8 cellular contexts compared by ENCODE assay signal in genomic region chr10:110528998-110529524, GRCh38. TPM values are rescaled to one million over a fixed set of nuclear protein-coding genes. Genes with fewer than 3 reads are reported as not detected.
DNase-seq lines count a peak whose midpoint lies in the region; ATAC-seq and TF ChIP-seq lines count a peak whose summit lies in the region.
"Not testable (repeated sequence)": the region's sequence is repeated elsewhere in the genome, so short reads cannot be mapped to it uniquely, and the experiment has no call there.

No MANE protein-coding gene starts in this region.

- H3K4me2 ChIP-seq in mesenchymal stem cell (ENCODE audit: low read length, poor library complexity, severe bottlenecking) = not testable (repeated sequence)

- not testable (repeated sequence) for H3K4me3 ChIP-seq in AG04450 (ENCODE audit: low read depth, low read length); mesenchymal stem cell (ENCODE audit: insufficient read depth in 1 of 2, low read depth in 1 of 2, low read length in 2 of 2)

- peak overlapping the region; percentile 72 for H3K27ac Mint-ChIP-seq in activated naive CD8-positive, alpha-beta T cell treated with anti-CD3 and anti-CD28 coated beads, Interleukin-2, amount 10 ng/mL, durations not matched to agents 7 days and 5 days

- H3K9me3 Mint-ChIP-seq in activated naive CD8-positive, alpha-beta T cell treated with anti-CD3 and anti-CD28 coated beads, Interleukin-2, amount 10 ng/mL, durations not matched to agents 7 days and 5 days = not testable (repeated sequence)

- not testable (repeated sequence) for H2BK120ac ChIP-seq in mesenchymal stem cell (ENCODE audit: low read depth, low read length)

- peaks cover 32% of the 10 kb centered on the region for H3K4me1 Mint-ChIP-seq in activated naive CD8-positive, alpha-beta T cell treated with anti-CD3 and anti-CD28 coated beads, Interleukin-2, amount 10 ng/mL, durations not matched to agents 7 days and 5 days

- not testable (repeated sequence) for H3K23ac ChIP-seq in mesenchymal stem cell (ENCODE audit: low read length in 2 of 2)

- not testable (repeated sequence) for H2AK5ac ChIP-seq in mesenchymal stem cell (ENCODE audit: low read length, severe bottlenecking)

- peak; percentile 79 for ATAC-seq in GM18511 (IDR thresholded peaks at IDR 0.05; ENCODE audit: unreplicated experiment)
- peak; percentile 70 for ATAC-seq in GM21390 (IDR thresholded peaks at IDR 0.05; ENCODE audit: unreplicated experiment)
- peak; percentile 89 for ATAC-seq in HG02884 (IDR thresholded peaks at IDR 0.05; ENCODE audit: unreplicated experiment)
- ATAC-seq in HG03558 (IDR thresholded peaks at IDR 0.05; ENCODE audit: extremely low read depth, unreplicated experiment) = peak; percentile 65
- ATAC-seq in activated CD4-positive, CD25-positive, alpha-beta regulatory T cell treated with anti-CD3 and anti-CD28 coated beads, Interleukin-2, amount 50 U/mL, for 24 hours = peak; percentile 85 to 87
- ATAC-seq in activated naive CD8-positive, alpha-beta T cell treated with anti-CD3 and anti-CD28 coated beads, Interleukin-2, amount 10 ng/mL, durations not matched to agents 7 days and 5 days (ENCODE audit: low read depth) = peak; percentile 49

- H3K18ac ChIP-seq in mesenchymal stem cell (ENCODE audit: low read depth in 1 of 2, low read length in 2 of 2) = not testable (repeated sequence)

- TF ChIP-seq CTCF in AG04450 (IDR thresholded peaks at IDR 0.05; ENCODE audit: low read depth, low read length) = not testable (repeated sequence)

- H3K9me3 ChIP-seq in AG04450 (ENCODE audit: control insufficient read depth, insufficient read depth, low read length); mesenchymal stem cell (ENCODE audit: control insufficient read depth, low read length): not testable (repeated sequence)

- H3K4me1 ChIP-seq in mesenchymal stem cell (ENCODE audit: control insufficient read depth, insufficient read depth, low read depth, low read length) = peaks cover 20% of the 10 kb centered on the region

- DNase-seq in AG04450 (ENCODE audit: low read depth, low spot score); activated naive CD8-positive, alpha-beta T cell treated with anti-CD3 and anti-CD28 coated beads, Interleukin-2, amount 10 ng/mL, durations not matched to agents 7 days and 5 days: not testable (repeated sequence)
- peak; percentile 39 for DNase-seq in mesenchymal stem cell

- not testable (repeated sequence) for H3K27me3 Mint-ChIP-seq in activated naive CD8-positive, alpha-beta T cell treated with anti-CD3 and anti-CD28 coated beads, Interleukin-2, amount 10 ng/mL, durations not matched to agents 7 days and 5 days

- H3K4ac ChIP-seq in mesenchymal stem cell (ENCODE audit: low read depth in 1 of 2, low read length in 2 of 2) = not testable (repeated sequence)

- H3K27ac ChIP-seq in AG04450 (ENCODE audit: low read depth, low read length) (peak overlapping the region; percentile 48), mesenchymal stem cell (ENCODE audit: low read length, poor library complexity, severe bottlenecking) (peak overlapping the region; percentile 38)

- peak overlapping the region; percentile 44 for H3K4me3 Mint-ChIP-seq in activated naive CD8-positive, alpha-beta T cell treated with anti-CD3 and anti-CD28 coated beads, Interleukin-2, amount 10 ng/mL, durations not matched to agents 7 days and 5 days

- H2BK5ac ChIP-seq in mesenchymal stem cell (ENCODE audit: low read depth, low read length, poor library complexity, severe bottlenecking) = not testable (repeated sequence)

- not testable (repeated sequence) for H3K79me1 ChIP-seq in mesenchymal stem cell (replicated peaks; ENCODE audit: low read length, poor library complexity, severe bottlenecking)

- H3K36me3 Mint-ChIP-seq in activated naive CD8-positive, alpha-beta T cell treated with anti-CD3 and anti-CD28 coated beads, Interleukin-2, amount 10 ng/mL, durations not matched to agents 7 days and 5 days = not testable (repeated sequence)

- H4K91ac ChIP-seq in mesenchymal stem cell (ENCODE audit: low read length) = not testable (repeated sequence)

- H3K9ac ChIP-seq in mesenchymal stem cell (ENCODE audit: low read length) = not testable (repeated sequence)

- not testable (repeated sequence) for H2BK15ac ChIP-seq in mesenchymal stem cell (ENCODE audit: low read depth, poor library complexity, severe bottlenecking)

- H2BK12ac ChIP-seq in mesenchymal stem cell (ENCODE audit: low read length in 2 of 2) = not testable (repeated sequence)

- not testable (repeated sequence) for H2AFZ ChIP-seq in mesenchymal stem cell (ENCODE audit: low read depth, low read length)

- POLR2A ChIA-PET in AG04450 (lab: Yijun Ruan, JAX); activated naive CD8-positive, alpha-beta T cell treated with anti-CD3 and anti-CD28 coated beads, Interleukin-2, amount 10 ng/mL, durations not matched to agents 7 days and 5 days (lab: Charles Lee): not testable (repeated sequence)

- WGBS in mesenchymal stem cell = 70% methylated on average over 8 of the region's 8 CpGs

- H3K36me3 ChIP-seq in mesenchymal stem cell (ENCODE audit: control insufficient read depth in 1 of 2, insufficient read depth in 2 of 2, low read depth in 1 of 2, low read length in 2 of 2) = not testable (repeated sequence)

- not testable (repeated sequence) for H3K27me3 ChIP-seq in AG04450 (ENCODE audit: control insufficient read depth, insufficient read depth, low read length); mesenchymal stem cell (ENCODE audit: control insufficient read depth in 1 of 2, insufficient read depth in 1 of 2, low read length in 2 of 2)

- not testable (repeated sequence) for H3K14ac ChIP-seq in mesenchymal stem cell (ENCODE audit: low read length in 2 of 2)

- CTCF ChIA-PET in AG04450 (lab: Charles Lee) = interaction anchor here (0.9 kb wide), 1 partner anchor 18 kb away, joined by 4 read pairs; no protein-coding TSS in a partner anchor

- H4K8ac ChIP-seq in mesenchymal stem cell (ENCODE audit: low read length) = not testable (repeated sequence)

RNA-seq across cellular contexts. Expression of gene DUSP5, which starts 31.4 kb away (rescaled TPM):
- polyA plus RNA-seq in AG04450 (2011; rRNA removed) = 35.7 and 39.6 TPM in 2 replicates
- polyA minus RNA-seq in AG04450 (2011; rRNA and poly(A)+ RNA removed) = 93.1 and 158 TPM in 2 replicates
- 10 to 100 TPM; 23.1 to 24.3 TPM for total RNA-seq in activated naive CD8-positive, alpha-beta T cell treated with anti-CD3 and anti-CD28 coated beads, Interleukin-2, amount 10 ng/mL, durations not matched to agents 7 days and 5 days
- polyA plus RNA-seq in mesenchymal stem cell (2013, experiment 1 of 2) = 4.4 TPM
- 4.4 TPM for polyA plus RNA-seq in mesenchymal stem cell (2013, experiment 2 of 2)

RNA-seq across cellular contexts. Expression of gene SMC3, which starts 38.4 kb away (rescaled TPM):
- polyA plus RNA-seq in AG04450 (2011; rRNA removed) = 18.9 and 26.2 TPM in 2 replicates
- 6.4 and 14.0 TPM in 2 replicates for polyA minus RNA-seq in AG04450 (2011; rRNA and poly(A)+ RNA removed)
- total RNA-seq in activated naive CD8-positive, alpha-beta T cell treated with anti-CD3 and anti-CD28 coated beads, Interleukin-2, amount 10 ng/mL, durations not matched to agents 7 days and 5 days = 10 to 100 TPM; 66.5 to 67.7 TPM
- 19.1 TPM for polyA plus RNA-seq in mesenchymal stem cell (2013, experiment 1 of 2)
- 19.0 TPM for polyA plus RNA-seq in mesenchymal stem cell (2013, experiment 2 of 2)
